Comparison of ENCODE assay signal across 1 cellular context in the genomic region with DNA sequence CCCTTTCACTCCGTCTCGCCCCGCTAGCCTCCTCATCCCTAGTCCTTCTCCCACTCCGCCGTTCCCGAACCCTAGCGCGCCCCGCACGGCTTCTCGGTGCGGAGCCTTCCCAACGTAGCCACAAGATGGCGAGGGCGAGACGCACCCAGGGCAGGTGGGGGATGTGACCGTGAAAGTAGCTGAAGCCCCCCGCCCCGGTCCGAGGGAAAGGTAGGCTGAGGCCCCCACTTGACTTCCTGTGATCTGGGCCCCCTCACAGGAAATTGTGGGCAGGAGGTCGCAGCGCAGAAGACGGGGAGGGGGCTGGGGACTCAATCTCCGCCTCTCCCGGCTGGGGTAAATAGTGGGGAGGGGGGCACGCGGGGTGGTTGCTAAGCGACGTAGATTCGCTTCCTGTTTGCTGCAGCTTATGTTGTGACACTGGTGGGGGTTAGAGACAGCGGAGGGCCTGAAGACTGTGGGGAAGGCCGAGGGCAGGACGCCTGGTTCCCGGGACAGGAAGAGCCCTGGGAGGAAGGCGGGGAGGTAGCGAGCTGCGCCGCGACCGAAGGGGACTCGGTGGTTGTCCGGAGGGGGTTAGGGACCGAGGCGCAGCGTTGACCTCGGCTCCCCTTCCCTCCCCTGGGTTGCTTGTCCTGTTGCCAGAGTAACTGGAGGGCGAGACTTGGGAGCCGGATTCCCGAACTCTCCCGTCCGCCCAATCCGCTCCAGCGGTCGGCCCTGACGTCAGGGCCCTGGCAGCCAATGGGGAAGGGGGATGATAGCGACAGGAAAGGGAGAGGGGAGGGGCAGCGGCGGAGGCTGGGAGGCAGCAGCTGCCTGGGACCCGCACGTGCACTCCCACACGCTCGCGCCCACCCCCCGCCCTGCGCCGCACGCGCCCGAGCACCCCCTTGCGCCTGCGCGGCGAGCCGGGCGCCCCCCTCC.
TF ChIP-seq lines count a peak whose summit lies in the region.

No MANE protein-coding gene starts in this region.

TF ChIP-seq in IMR-90, 13 proteins besides CTCF, POLR2A, EP300 and RAD21:
- TF ChIP-seq MAZ (IDR thresholded peaks at IDR 0.05; ENCODE audit: borderline replicate concordance, low read depth, low read length) (peak; percentile 96), FOS (IDR thresholded peaks at IDR 0.05; ENCODE audit: low read depth, low read length) (no peak), MAFK (IDR thresholded peaks at IDR 0.05; ENCODE audit: low read depth, low read length) (no peak), RCOR1 (IDR thresholded peaks at IDR 0.05; ENCODE audit: insufficient replicate concordance, low read length) (no peak), BHLHE40 (IDR thresholded peaks at IDR 0.05; ENCODE audit: low read depth, low read length) (peak; percentile 100), NFE2L2 (IDR thresholded peaks at IDR 0.05; ENCODE audit: low read depth, low read length) (no peak), MXI1 (IDR thresholded peaks at IDR 0.05; ENCODE audit: borderline replicate concordance, low read depth, low read length) (peak; percentile 79; the same call in 1 of the 2 replicates), RFX5 (IDR thresholded peaks at IDR 0.05; ENCODE audit: low read depth, low read length) (peak; percentile 60; the same call in 1 of the 2 replicates), SMC3 (IDR thresholded peaks at IDR 0.05; ENCODE audit: low read depth, low read length) (peak; percentile 66), CHD1 (IDR thresholded peaks at IDR 0.05; ENCODE audit: low read depth, low read length) (peak; percentile 72; the same call in 1 of the 2 replicates), CEBPB (IDR thresholded peaks at IDR 0.05; ENCODE audit: low read depth, low read length) (peak; percentile 27; the same call in 1 of the 2 replicates)
- TF ChIP-seq, protein P1, sequence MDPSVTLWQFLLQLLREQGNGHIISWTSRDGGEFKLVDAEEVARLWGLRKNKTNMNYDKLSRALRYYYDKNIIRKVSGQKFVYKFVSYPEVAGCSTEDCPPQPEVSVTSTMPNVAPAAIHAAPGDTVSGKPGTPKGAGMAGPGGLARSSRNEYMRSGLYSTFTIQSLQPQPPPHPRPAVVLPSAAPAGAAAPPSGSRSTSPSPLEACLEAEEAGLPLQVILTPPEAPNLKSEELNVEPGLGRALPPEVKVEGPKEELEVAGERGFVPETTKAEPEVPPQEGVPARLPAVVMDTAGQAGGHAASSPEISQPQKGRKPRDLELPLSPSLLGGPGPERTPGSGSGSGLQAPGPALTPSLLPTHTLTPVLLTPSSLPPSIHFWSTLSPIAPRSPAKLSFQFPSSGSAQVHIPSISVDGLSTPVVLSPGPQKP (IDR thresholded peaks at IDR 0.05; ENCODE audit: borderline replicate concordance, low read depth, low read length), result no peak
- TF ChIP-seq, protein P2, sequence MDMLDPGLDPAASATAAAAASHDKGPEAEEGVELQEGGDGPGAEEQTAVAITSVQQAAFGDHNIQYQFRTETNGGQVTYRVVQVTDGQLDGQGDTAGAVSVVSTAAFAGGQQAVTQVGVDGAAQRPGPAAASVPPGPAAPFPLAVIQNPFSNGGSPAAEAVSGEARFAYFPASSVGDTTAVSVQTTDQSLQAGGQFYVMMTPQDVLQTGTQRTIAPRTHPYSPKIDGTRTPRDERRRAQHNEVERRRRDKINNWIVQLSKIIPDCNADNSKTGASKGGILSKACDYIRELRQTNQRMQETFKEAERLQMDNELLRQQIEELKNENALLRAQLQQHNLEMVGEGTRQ (IDR thresholded peaks at IDR 0.05; ENCODE audit: low read depth, low read length), result peak; percentile 71
